In the genomic region with DNA sequence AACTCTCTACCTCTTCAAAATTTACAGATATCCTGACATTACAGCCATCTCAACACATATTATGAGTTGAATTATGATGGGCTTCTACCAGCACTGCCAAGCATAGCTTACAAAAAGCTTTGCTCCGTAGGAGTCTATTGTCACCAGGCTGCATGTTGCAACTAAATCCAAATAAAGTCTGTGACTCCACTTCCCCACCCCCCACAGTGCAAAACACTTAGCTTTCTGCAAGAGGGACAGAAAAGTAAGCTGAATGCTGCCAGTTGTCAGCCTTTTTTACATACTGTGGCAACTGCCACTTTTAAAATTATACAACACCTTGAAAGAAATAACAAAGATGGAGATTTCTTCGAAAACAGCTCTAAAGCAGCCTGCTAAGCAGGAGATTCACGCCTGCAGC, we compare ENCODE assay signal across 20 cellular contexts.
A peak's percentile ranks its signal among the peaks of the same experiment; 100 is the strongest.
DNase-seq lines count a peak whose midpoint lies in the region; ATAC-seq and TF ChIP-seq lines count a peak whose summit lies in the region.
"Had no signal": no experiment of that assay in that cellular context is flagged by ENCODE, and none has a peak within 500 bp of the region (broad histone marks: within the 10 kb centered on the region; RNA-seq: fewer than 3 reads in every experiment).

No MANE protein-coding gene starts in this region.

- H3K27me3 ChIP-seq in neuron (ENCODE audit: insufficient read depth, low read length), result no peaks in the 10 kb centered on the region
- H3K27me3 ChIP-seq in WERI-Rb-1 (ENCODE audit: insufficient read depth, low read depth, severe bottlenecking), result no peaks in the 10 kb centered on the region
- H3K27me3 ChIP-seq: SJSA1 had no signal

- H3K4me3 ChIP-seq in neuron (ENCODE audit: low read length) (no peak overlapping the region), WERI-Rb-1 (ENCODE audit: low read depth, low read length) (no peak overlapping the region)
- H3K4me3 ChIP-seq: SJSA1 had no signal

- no peak for TF ChIP-seq CTCF in WERI-Rb-1 (IDR thresholded peaks at IDR 0.05; ENCODE audit: low read depth, low read length)

- no peaks in the 10 kb centered on the region for H3K9me3 ChIP-seq in neuron (ENCODE audit: low read length)
- no peaks in the 10 kb centered on the region for H3K9me3 ChIP-seq in WERI-Rb-1 (ENCODE audit: severe bottlenecking)
- H3K9me3 ChIP-seq: SJSA1 had no signal

- ATAC-seq in esophagus mucosa, result no peak

- H2AFZ ChIP-seq in neuron (ENCODE audit: low read depth, low read length), result peak overlapping the region; percentile 57

- H3K36me3 ChIP-seq in neuron (ENCODE audit: insufficient read depth, low read length) (no peaks in the 10 kb centered on the region), WERI-Rb-1 (no peaks in the 10 kb centered on the region)
- H3K36me3 ChIP-seq: SJSA1 had no signal

- no peak overlapping the region for H3K27ac ChIP-seq in WERI-Rb-1
- H3K27ac ChIP-seq: 22Rv1, C4-2B, SJSA1 had no signal

- DNase-seq in NCI-H1417 (lab: John Stamatoyannopoulos, UW) (peak in 2 of 3 experiments; percentile 64 to 80), NCI-H1417 treated with DMSO at 0.1 percent for 48 hours (lab: John Stamatoyannopoulos, UW) (no peak), NCI-H69 (lab: John Stamatoyannopoulos, UW) (peak; percentile 94), iPS DF 4.7 (ENCODE audit: extremely low read depth, low spot score) (peak; percentile 11), WERI-Rb-1 (no peak)
- DNase-seq in activated CD4-positive, alpha-beta T cell treated with anti-CD3 and anti-CD28 coated beads, Interleukin-2, amount 50 U/mL, for 1 hour, result no peak
- DNase-seq: AML-193; CD8-positive, alpha-beta memory T cell; GDM1; Karpas-422; MV-4-11; NCI-H1105 treated with DMSO at 0.1 percent for 48 hours; NCI-H187; NCI-H510A treated with DMSO at 0.1 percent for 48 hours; OCI-M1 had no signal

- peaks cover 11% of the 10 kb centered on the region for H3K4me1 ChIP-seq in neuron (ENCODE audit: insufficient read depth, low read length)
- H3K4me1 ChIP-seq: SJSA1 had no signal

Comparison
In these comparisons a context has a peak if more than half of its experiments do, and no peak if none do; other contexts are left out.
1. DNase-seq: peak in NCI-H1417 (2 of 3), NCI-H69 (single experiment) and iPS DF 4.7 (single experiment); none in NCI-H1417 treated with DMSO at 0.1 percent for 48 hours (single experiment), WERI-Rb-1 (single experiment) and activated CD4-positive, alpha-beta T cell treated with anti-CD3 and anti-CD28 coated beads, Interleukin-2, amount 50 U/mL, for 1 hour (single experiment).